In genomic region chr15:68792901-68793766, GRCh38 we compare ENCODE assay signal across 13 cellular contexts. TPM values are rescaled to one million over a fixed set of nuclear protein-coding genes. Genes with fewer than 3 reads are reported as not detected.
A peak's percentile ranks its signal among the peaks of the same experiment; 100 is the strongest.
DNase-seq lines count a peak whose midpoint lies in the region; ATAC-seq, FAIRE-seq and TF ChIP-seq lines count a peak whose summit lies in the region.
"Had no signal": no experiment of that assay in that cellular context is flagged by ENCODE, and none has a peak within 500 bp of the region (broad histone marks: within the 10 kb centered on the region; RNA-seq: fewer than 3 reads in every experiment).

No MANE protein-coding gene starts in this region.

- peaks cover 0 to 1% (median 0%) of the 10 kb centered on the region in 8 donors for H3K9me3 Mint-ChIP-seq in CD4-positive, alpha-beta memory T cell
- no peaks in the 10 kb centered on the region for H3K9me3 Mint-ChIP-seq in endothelial cell (ENCODE audit: unreplicated experiment)
- peaks cover 3% of the 10 kb centered on the region for H3K9me3 Mint-ChIP-seq in natural killer cell treated with Interleukin-12 subunit alpha and Interleukin-12 subunit beta and Interleukin-15 and Interleukin-18, amount 100 ng/mL, for 72 hours

- peaks cover 8 to 21% of the 10 kb centered on the region in 2 donors for H3K36me3 Mint-ChIP-seq in CD4-positive, alpha-beta memory T cell
- H3K36me3 Mint-ChIP-seq in endothelial cell (ENCODE audit: low read depth, unreplicated experiment): peaks cover 19% of the 10 kb centered on the region
- H3K36me3 Mint-ChIP-seq in natural killer cell treated with Interleukin-12 subunit alpha and Interleukin-12 subunit beta and Interleukin-15 and Interleukin-18, amount 100 ng/mL, for 72 hours: peaks cover 9% of the 10 kb centered on the region

- no peak for DNase-seq in CD4-positive, alpha-beta memory T cell
- peak in 2 of 3 donors; percentile 71 to 80 for DNase-seq in Peyer's patch
- DNase-seq in endothelial cell (ENCODE audit: low spot score): no peak
- DNase-seq in natural killer cell treated with Interleukin-12 subunit alpha and Interleukin-12 subunit beta and Interleukin-15 and Interleukin-18, amount 100 ng/mL, for 72 hours (ENCODE audit: low spot score): no peak
- DNase-seq in HK-2 (ENCODE audit: unreplicated experiment): no peak
- DNase-seq in frontal cortex (ENCODE audit: low spot score in 2 of 2): no peak
- DNase-seq: brain microvascular endothelial cell; DMS53; NK-92 treated with Interleukin-12 subunit alpha and Interleukin-12 subunit beta, amount 100 ng/mL, for 24 hours had no signal

- CTCF ChIA-PET in CD4-positive, alpha-beta memory T cell (lab: Charles Lee; ENCODE audit: partially characterized antibody): interaction anchor here (1.6 to 3.0 kb wide), 3 partner anchors 8 to 83 kb away, joined by 4 to 27 read pairs (median 12); no protein-coding TSS in a partner anchor

- H3K27me3 Mint-ChIP-seq in CD4-positive, alpha-beta memory T cell: no peaks in the 10 kb centered on the region
- H3K27me3 Mint-ChIP-seq in endothelial cell (ENCODE audit: unreplicated experiment): peaks cover 6% of the 10 kb centered on the region
- no peaks in the 10 kb centered on the region for H3K27me3 Mint-ChIP-seq in natural killer cell treated with Interleukin-12 subunit alpha and Interleukin-12 subunit beta and Interleukin-15 and Interleukin-18, amount 100 ng/mL, for 72 hours

- ATAC-seq in natural killer cell treated with Interleukin-12 subunit alpha and Interleukin-12 subunit beta and Interleukin-15 and Interleukin-18, amount 100 ng/mL, for 72 hours: no peak
- no peak for ATAC-seq in HG03442 (IDR thresholded peaks at IDR 0.05; ENCODE audit: unreplicated experiment)
- ATAC-seq in HG03280 (IDR thresholded peaks at IDR 0.05; ENCODE audit: unreplicated experiment): no peak
- ATAC-seq: sciatic nerve had no signal

- H3K9me3 ChIP-seq in CD4-positive, alpha-beta memory T cell (ENCODE audit: control insufficient read depth in 1 of 2, low read length in 2 of 2): no peaks in the 10 kb centered on the region
- no peaks in the 10 kb centered on the region for H3K9me3 ChIP-seq in Peyer's patch

- no peak for FAIRE-seq in frontal cortex (lab: Jason Lieb, UNC)

- no peaks in the 10 kb centered on the region for H3K36me3 ChIP-seq in CD4-positive, alpha-beta memory T cell (ENCODE audit: insufficient read depth, low read length)
- H3K36me3 ChIP-seq in Peyer's patch: no peaks in the 10 kb centered on the region
- H3K36me3 ChIP-seq: brain microvascular endothelial cell had no signal

- H3K27me3 ChIP-seq in CD4-positive, alpha-beta memory T cell (ENCODE audit: insufficient read depth, low read length): no peaks in the 10 kb centered on the region
- H3K27me3 ChIP-seq in Peyer's patch: no peaks in the 10 kb centered on the region
- H3K27me3 ChIP-seq: brain microvascular endothelial cell had no signal

- peak overlapping the region in 6 of 8 donors; percentile 4 to 69 (median 32) for H3K4me3 Mint-ChIP-seq in CD4-positive, alpha-beta memory T cell
- H3K4me3 Mint-ChIP-seq in endothelial cell (ENCODE audit: unreplicated experiment): peak overlapping the region; percentile 67
- peak overlapping the region; percentile 91 for H3K4me3 Mint-ChIP-seq in natural killer cell treated with Interleukin-12 subunit alpha and Interleukin-12 subunit beta and Interleukin-15 and Interleukin-18, amount 100 ng/mL, for 72 hours

- peak overlapping the region; percentile 2 to 97 (median 86) for H3K27ac Mint-ChIP-seq in CD4-positive, alpha-beta memory T cell
- peak overlapping the region; percentile 75 for H3K27ac Mint-ChIP-seq in endothelial cell (ENCODE audit: unreplicated experiment)
- H3K27ac Mint-ChIP-seq in natural killer cell treated with Interleukin-12 subunit alpha and Interleukin-12 subunit beta and Interleukin-15 and Interleukin-18, amount 100 ng/mL, for 72 hours: peak overlapping the region; percentile 95 to 100

- H3K4me1 ChIP-seq in CD4-positive, alpha-beta memory T cell (ENCODE audit: insufficient read depth, low read length): peaks cover 86% of the 10 kb centered on the region
- peaks cover 3 to 87% (median 19%) of the 10 kb centered on the region in 4 donors for H3K4me1 ChIP-seq in Peyer's patch

- TF ChIP-seq POLR2A in Peyer's patch (IDR thresholded peaks at IDR 0.05): no peak

- H3K4me1 Mint-ChIP-seq in CD4-positive, alpha-beta memory T cell: peaks cover 57 to 89% (median 76%) of the 10 kb centered on the region in 4 donors
- H3K4me1 Mint-ChIP-seq in endothelial cell (ENCODE audit: unreplicated experiment): peaks cover 94% of the 10 kb centered on the region
- peaks cover 83 to 88% of the 10 kb centered on the region in 2 donors for H3K4me1 Mint-ChIP-seq in natural killer cell treated with Interleukin-12 subunit alpha and Interleukin-12 subunit beta and Interleukin-15 and Interleukin-18, amount 100 ng/mL, for 72 hours (ENCODE audit: low read depth in 2 of 2)

- no peak overlapping the region for H3K27ac ChIP-seq in CD4-positive, alpha-beta memory T cell (ENCODE audit: low read depth, low read length)
- H3K27ac ChIP-seq in Peyer's patch: peak overlapping the region in 2 of 4 donors; percentile 57 to 66
- H3K27ac ChIP-seq: brain microvascular endothelial cell, VCaP had no signal

- intact Hi-C loops in CD4-positive, alpha-beta memory T cell (cut with micrococcal nuclease): no loop called here

- H3K4me3 ChIP-seq in CD4-positive, alpha-beta memory T cell (ENCODE audit: low read length in 2 of 2): no peak overlapping the region
- no peak overlapping the region for H3K4me3 ChIP-seq in Peyer's patch

- no peak for TF ChIP-seq CTCF in Peyer's patch (IDR thresholded peaks at IDR 0.05)
- no peak for TF ChIP-seq CTCF in endothelial cell (IDR thresholded peaks at IDR 0.05; ENCODE audit: unreplicated experiment)

- POLR2A ChIA-PET in CD4-positive, alpha-beta memory T cell (lab: Charles Lee; ENCODE audit: partially characterized antibody): interaction anchor here (6.0 kb wide), 1 partner anchor 25 kb away, joined by 92 read pairs; the partner anchor contains the start of gene ANP32A

RNA-seq across cellular contexts. Expression of gene ANP32A, which starts 27.6 kb away (rescaled TPM):
- total RNA-seq in CD4-positive, alpha-beta memory T cell: 100 to 1,000 TPM; 134 TPM
- 10 to 100 TPM; 52.7 to 64.5 TPM for polyA plus RNA-seq in CD4-positive, alpha-beta memory T cell
- total RNA-seq in Peyer's patch (10 to 100 TPM; 38.2 to 90.8 (median 40.1) TPM), endothelial cell (ENCODE audit: unreplicated experiment) (248 TPM), frontal cortex (104 TPM)
- 100 to 1,000 TPM; 208 to 278 TPM for total RNA-seq in natural killer cell treated with Interleukin-12 subunit alpha and Interleukin-12 subunit beta and Interleukin-15 and Interleukin-18, amount 100 ng/mL, for 72 hours

Comparison
In these comparisons a context has a peak if more than half of its experiments do, and no peak if none do; other contexts are left out.
1. DNase-seq: peak in Peyer's patch (2 of 3); none in CD4-positive, alpha-beta memory T cell (0 of 5), endothelial cell (single experiment), natural killer cell treated with Interleukin-12 subunit alpha and Interleukin-12 subunit beta and Interleukin-15 and Interleukin-18, amount 100 ng/mL, for 72 hours (single experiment), HK-2 (single experiment) and frontal cortex (0 of 2).
2. H3K4me3 Mint-ChIP-seq: peak in every context shown above with its lines; median percentile 91 in natural killer cell treated with Interleukin-12 subunit alpha and Interleukin-12 subunit beta and Interleukin-15 and Interleukin-18, amount 100 ng/mL, for 72 hours; 67 in endothelial cell; 32 in CD4-positive, alpha-beta memory T cell.
3. Peak in every context shown above with its lines, with median percentiles within 50 percentile points of each other: H3K27ac Mint-ChIP-seq.